ENCODE assay signal across 9 cellular contexts in genomic region chr1:23810818-23811420, GRCh38. TPM values are rescaled to one million over a fixed set of nuclear protein-coding genes. Genes with fewer than 3 reads are reported as not detected.
DNase-seq lines count a peak whose midpoint lies in the region; ATAC-seq, FAIRE-seq and TF ChIP-seq lines count a peak whose summit lies in the region.
"Had no signal": no experiment of that assay in that cellular context is flagged by ENCODE, and none has a peak within 500 bp of the region (broad histone marks: within the 10 kb centered on the region; RNA-seq: fewer than 3 reads in every experiment).

No MANE protein-coding gene starts in this region.

- no peaks in the 10 kb centered on the region for H3K79me2 ChIP-seq in SU-DHL-6 (ENCODE audit: insufficient read depth, low read length)

- no peaks in the 10 kb centered on the region for H3K4me1 ChIP-seq in thyroid gland

- H3K27me3 Mint-ChIP-seq in MCF 10A (ENCODE audit: insufficient read depth, unreplicated experiment), result no peaks in the 10 kb centered on the region

- peak; percentile 75 for DNase-seq in GM10248 (ENCODE audit: extremely low spot score)
- peak; percentile 54 for DNase-seq in MCF 10A (ENCODE audit: unreplicated experiment)
- DNase-seq in left kidney (ENCODE audit: low read depth, low spot score), result peak; percentile 71
- peak; percentile 24 to 28 for DNase-seq in thyroid gland
- no peak for DNase-seq in H54 (ENCODE audit: insufficient read length, low spot score)

- peak overlapping the region; percentile 12; the same call in 1 of the 2 replicates for H3K9ac ChIP-seq in SU-DHL-6 (ENCODE audit: low read length)

- H3K9me2 ChIP-seq in SU-DHL-6 (replicated peaks; ENCODE audit: insufficient read depth, low read length), result no peaks in the 10 kb centered on the region

- H3K9me3 ChIP-seq in SU-DHL-6 (ENCODE audit: insufficient read depth, low read length) (no peaks in the 10 kb centered on the region), thyroid gland (no peaks in the 10 kb centered on the region)

- CTCF ChIA-PET in GM10248 (lab: Yijun Ruan, JAX) (interaction anchor here (0.6 to 12.5 kb wide), 50 partner anchors 12 to 477 kb away, joined by 3 to 185 read pairs (median 5); partner anchors contain the start of genes CNR2, FUCA1, GALE and HMGCL), MCF 10A (lab: Yijun Ruan, JAX) (interaction anchor here (0.6 to 3.8 kb wide), 28 partner anchors 9 to 232 kb away, joined by 3 to 44 read pairs (median 4); partner anchors contain the start of genes CNR2, FUCA1, GALE and HMGCL)

- peaks cover 56% of the 10 kb centered on the region for H3K36me3 Mint-ChIP-seq in MCF 10A (ENCODE audit: insufficient read depth, unreplicated experiment)

- H3K27ac Mint-ChIP-seq in MCF 10A (ENCODE audit: low read depth, unreplicated experiment), result peak overlapping the region; percentile 3

- intact Hi-C loops in MCF 10A (cut with micrococcal nuclease), result no loop called here
- intact Hi-C loops in thyroid gland (cut with DNase I), result loop anchor here (10.0 kb wide), 1 partner anchor 104 kb away; the partner anchor contains the start of gene CNR2

- no peak overlapping the region for H2AFZ ChIP-seq in SU-DHL-6 (ENCODE audit: low read depth, low read length, severe bottlenecking)

- no peaks in the 10 kb centered on the region for H3K9me3 Mint-ChIP-seq in MCF 10A (ENCODE audit: unreplicated experiment)

- H3K36me3 ChIP-seq in SU-DHL-6 (ENCODE audit: low read length), result no peaks in the 10 kb centered on the region
- peaks cover 35 to 38% of the 10 kb centered on the region in 2 donors for H3K36me3 ChIP-seq in thyroid gland

- no peak for TF ChIP-seq POLR2A in thyroid gland (IDR thresholded peaks at IDR 0.05)
- no peak for TF ChIP-seq POLR2A in H54 (IDR thresholded peaks at IDR 0.05; ENCODE audit: low read depth, low read length)

- BruUV-seq in MCF 10A (replicated peaks; lab: Mats Ljungman, UMichigan), result no TSS peak

- TF ChIP-seq CTCF in GM10248 (IDR thresholded peaks at IDR 0.05; ENCODE audit: control extremely low read depth, extremely low read depth, low read depth, missing control alignments), result peak; percentile 76
- peak; percentile 96 for TF ChIP-seq CTCF in SU-DHL-6 (IDR thresholded peaks at IDR 0.05; ENCODE audit: insufficient read depth, low read length, poor library complexity, severe bottlenecking)
- TF ChIP-seq CTCF in MCF 10A (IDR thresholded peaks at IDR 0.05; ENCODE audit: unreplicated experiment), result peak; percentile 38
- TF ChIP-seq CTCF in thyroid gland (IDR thresholded peaks at IDR 0.05), result peak in 4 of 6 experiments; percentile 17 to 53 (median 42)

- no peaks in the 10 kb centered on the region for H4K20me1 ChIP-seq in SU-DHL-6 (ENCODE audit: low read depth, low read length)

- no peak for FAIRE-seq in H54 (lab: Jason Lieb, UNC)

- no peaks in the 10 kb centered on the region for H3F3A ChIP-seq in SU-DHL-6 (ENCODE audit: insufficient read depth)

- H3K4me2 ChIP-seq in SU-DHL-6 (ENCODE audit: low read depth, low read length, poor library complexity, severe bottlenecking), result no peak overlapping the region

- ATAC-seq in HG03060 (IDR thresholded peaks at IDR 0.05; ENCODE audit: low read depth, unreplicated experiment), result peak; percentile 60
- ATAC-seq in GM18517 (IDR thresholded peaks at IDR 0.05; ENCODE audit: unreplicated experiment), result no peak

- WGBS in thyroid gland, 2 donors, result 72 to 77% methylated on average over 3 of the region's 3 CpGs

- H3K27ac ChIP-seq in SU-DHL-6 (ENCODE audit: low read depth, low read length), result no peak overlapping the region
- no peak overlapping the region for H3K27ac ChIP-seq in thyroid gland

- H3K27me3 ChIP-seq in SU-DHL-6 (ENCODE audit: low read length), result no peaks in the 10 kb centered on the region
- H3K27me3 ChIP-seq in thyroid gland, result no peaks in the 10 kb centered on the region

- POLR2A ChIA-PET in GM10248 (lab: Yijun Ruan, JAX), result interaction anchor here (0.5 to 1.1 kb wide), 3 partner anchors 15 to 377 kb away, joined by 3 to 7 read pairs (median 4); partner anchors contain the start of gene HMGCL
- POLR2A ChIA-PET in MCF 10A (lab: Yijun Ruan, JAX), result interaction anchor here (0.6 to 2.9 kb wide), 10 partner anchors 9 to 144 kb away, joined by 3 to 13 read pairs (median 4); partner anchors contain the start of genes GALE and PITHD1

- H3K4me3 ChIP-seq in SU-DHL-6 (ENCODE audit: insufficient read depth, low read length, poor library complexity, severe bottlenecking) (no peak overlapping the region), thyroid gland (replicated peaks in 1 of 3) (no peak overlapping the region)
- H3K4me3 ChIP-seq: skin epidermis had no signal

- H3K4me3 Mint-ChIP-seq in MCF 10A (ENCODE audit: unreplicated experiment), result no peak overlapping the region

- H3K4me1 Mint-ChIP-seq in MCF 10A (ENCODE audit: insufficient read depth, unreplicated experiment), result peaks cover 14% of the 10 kb centered on the region

RNA-seq across cellular contexts. Expression of gene GALE, which starts 10.4 kb away (rescaled TPM):
- total RNA-seq in MCF 10A (2022) (112 and 143 TPM in 2 replicates), thyroid gland (10 to 100 TPM in 2 of 4 donors, 1 to 10 TPM in 2; 4.6 to 12.6 (median 8.4) TPM)

RNA-seq across cellular contexts. Expression of gene HMGCL, which starts 14.3 kb away (rescaled TPM):
- total RNA-seq in MCF 10A (2022) (30.4 and 39.3 TPM in 2 replicates), thyroid gland (10 to 100 TPM; 35.8 to 84.3 (median 57.0) TPM)

RNA-seq across cellular contexts. Expression of gene LYPLA2, which starts 20.0 kb away (rescaled TPM):
- total RNA-seq in MCF 10A (2022) (27.8 and 35.7 TPM in 2 replicates), thyroid gland (10 to 100 TPM; 31.3 to 75.4 (median 60.6) TPM)

RNA-seq across cellular contexts. Expression of gene PITHD1, which starts 32.7 kb away (rescaled TPM):
- total RNA-seq in MCF 10A (2022) (37.7 and 37.8 TPM in 2 replicates), thyroid gland (10 to 100 TPM; 55.3 to 75.8 (median 60.0) TPM)

RNA-seq across cellular contexts. Expression of gene FUCA1, which starts 57.2 kb away (rescaled TPM):
- total RNA-seq in MCF 10A (2022) (7.9 and 8.6 TPM in 2 replicates), thyroid gland (100 to 1,000 TPM in 3 of 4 donors, 10 to 100 TPM in 1; 75.5 to 133 (median 112) TPM)

Comparison
In these comparisons a context has a peak if more than half of its experiments do, and no peak if none do; other contexts are left out.
1. CTCF ChIP-seq: peak in every context shown above with its lines; median percentile 96 in SU-DHL-6; 76 in GM10248; 42 in thyroid gland; 38 in MCF 10A.